ENCODE assay signal across 1 cellular context in genomic region chr4:6731301-6731641, GRCh38.
A peak's percentile ranks its signal among the peaks of the same experiment; 100 is the strongest.
TF ChIP-seq lines count a peak whose summit lies in the region.

No MANE protein-coding gene starts in this region.

TF ChIP-seq in K562, 482 proteins besides CTCF, POLR2A, EP300 and RAD21:
- peak; percentile 7; the same call in 1 of the 2 replicates for TF ChIP-seq ZNF592 (IDR thresholded peaks at IDR 0.05)
- 0 out of 2 replicates have a peak, but pooled peaks have one; percentile 50 for TF ChIP-seq ADNP (tag; IDR thresholded peaks at IDR 0.05)
- TF ChIP-seq HMG20A (CRISPR knock-in tag; conservative IDR thresholded peaks at IDR 0.05): no peak
- 0 out of 2 replicates have a peak, but pooled peaks have one; percentile 42 for TF ChIP-seq ARID4B (CRISPR knock-in tag; IDR thresholded peaks at IDR 0.05)
- TF ChIP-seq ZNF217 (CRISPR knock-in tag; IDR thresholded peaks at IDR 0.05): no peak
- TF ChIP-seq MAX (CRISPR knock-in tag; IDR thresholded peaks at IDR 0.05): 0 out of 2 replicates have a peak, but pooled peaks have one; percentile 3
- TF ChIP-seq USF1 (CRISPR knock-in tag; IDR thresholded peaks at IDR 0.05): peak; percentile 31; the same call in 1 of the 2 replicates
- no peak for TF ChIP-seq DMBX1 (CRISPR knock-in tag; IDR thresholded peaks at IDR 0.05; ENCODE audit: borderline replicate concordance)
- TF ChIP-seq BRD4 (IDR thresholded peaks at IDR 0.05): peak; percentile 17; the same call in 1 of the 2 replicates
- 0 out of 2 replicates have a peak, but pooled peaks have one; percentile 16 for TF ChIP-seq BCOR (IDR thresholded peaks at IDR 0.05)
- peak in 1 of 2 experiments; percentile 37; a peak in 2 of 4 replicates for TF ChIP-seq KDM1A (IDR thresholded peaks at IDR 0.05)
- peak; percentile 43; the same call in 1 of the 2 replicates for TF ChIP-seq RBFOX2 (IDR thresholded peaks at IDR 0.05; ENCODE audit: low read depth, low read length)
- no peak for TF ChIP-seq TGIF2 (CRISPR knock-in tag; IDR thresholded peaks at IDR 0.05)
- TF ChIP-seq ID3 (CRISPR knock-in tag; IDR thresholded peaks at IDR 0.05): no peak
- TF ChIP-seq ID3 (tag; IDR thresholded peaks at IDR 0.05): 0 out of 2 replicates have a peak, but pooled peaks have one; percentile 1
- 0 out of 2 replicates have a peak, but pooled peaks have one; percentile 13 for TF ChIP-seq ZNF644 (tag; IDR thresholded peaks at IDR 0.05; ENCODE audit: low read depth)
- TF ChIP-seq ZFX (CRISPR knock-in tag; IDR thresholded peaks at IDR 0.05): peak; percentile 52; the same call in 1 of the 2 replicates
- TF ChIP-seq SAFB2 (IDR thresholded peaks at IDR 0.05; ENCODE audit: borderline replicate concordance, low read depth, low read length, severe bottlenecking): no peak
